12 cellular contexts compared by ENCODE assay signal in the genomic region with DNA sequence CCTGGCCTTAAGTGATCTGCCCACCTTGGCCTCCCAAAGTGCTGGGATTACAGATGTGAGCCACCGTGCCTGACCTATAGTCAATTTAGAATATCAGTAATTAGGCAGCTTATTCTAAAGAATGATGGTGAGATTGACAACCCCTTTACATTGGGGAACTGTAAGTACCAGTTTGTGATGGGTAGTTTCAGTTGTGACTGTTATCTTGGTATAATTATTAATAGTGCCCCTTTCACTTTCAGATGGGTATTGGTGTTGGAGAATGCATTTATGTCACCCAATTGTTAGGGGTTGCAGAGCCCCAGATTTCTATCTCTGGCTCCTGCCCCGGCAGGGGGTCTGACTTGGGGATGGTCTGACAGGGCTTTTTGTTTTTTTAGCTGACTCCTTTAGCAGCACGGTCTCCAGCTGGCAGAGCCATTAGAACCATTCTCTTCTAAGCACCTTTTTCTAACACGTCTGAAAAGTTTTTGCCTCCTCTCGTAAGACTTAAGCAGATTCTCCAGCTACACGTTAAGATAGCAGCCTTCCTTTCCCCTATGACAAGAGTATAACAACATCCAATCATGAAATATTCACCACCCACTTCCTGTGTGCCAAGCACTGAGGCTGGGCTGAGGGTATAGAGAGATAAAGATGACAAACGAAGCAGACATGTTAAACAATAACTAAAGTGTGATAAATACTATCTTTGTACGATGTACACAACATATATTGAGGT.
DNase-seq lines count a peak whose midpoint lies in the region; ATAC-seq and TF ChIP-seq lines count a peak whose summit lies in the region.
"Had no signal": no experiment of that assay in that cellular context is flagged by ENCODE, and none has a peak within 500 bp of the region (broad histone marks: within the 10 kb centered on the region; RNA-seq: fewer than 3 reads in every experiment).

No MANE protein-coding gene starts in this region.

- POLR2A ChIA-PET in WTC11 (lab: Charles Lee) = no interaction called here

- H3K4me1 Mint-ChIP-seq in WTC11 = peaks cover 34% of the 10 kb centered on the region
- no peaks in the 10 kb centered on the region for H3K4me1 Mint-ChIP-seq in CD14-positive monocyte

- CTCF ChIA-PET in WTC11 (lab: Charles Lee) = interaction anchor here (0.7 to 1.1 kb wide), 3 partner anchors 27 to 70 kb away, joined by 3 read pairs; no protein-coding TSS in a partner anchor

- intact Hi-C loops in CD14-positive monocyte (cut with micrococcal nuclease) = no loop called here

- no peaks in the 10 kb centered on the region for H3K36me3 Mint-ChIP-seq in WTC11
- peaks cover 22 to 26% of the 10 kb centered on the region in 2 donors for H3K36me3 Mint-ChIP-seq in CD14-positive monocyte

- DNase-seq in GM12865 (ENCODE audit: low read depth) (peak; percentile 16), WTC11 (ENCODE audit: low spot score) (peak; percentile 23), GM03348 (ENCODE audit: low spot score) (no peak), kidney glomerular epithelial cell (lab: John Stamatoyannopoulos, UW) (no peak), DMS53 treated with DMSO at 0.1 percent for 48 hours (lab: John Stamatoyannopoulos, UW; ENCODE audit: unreplicated experiment) (no peak), CD14-positive monocyte (ENCODE audit: low spot score) (no peak)
- DNase-seq: hippocampal formation, left ventricle myocardium superior, sigmoid colon, SW 1271 had no signal

- no peaks in the 10 kb centered on the region for H3K9me3 Mint-ChIP-seq in WTC11
- H3K9me3 Mint-ChIP-seq in CD14-positive monocyte = no peaks in the 10 kb centered on the region

- TF ChIP-seq CTCF in GM12865 (IDR thresholded peaks at IDR 0.05; ENCODE audit: insufficient read depth, low read depth, low read length, missing control alignments) = no peak
- no peak for TF ChIP-seq CTCF in WTC11 (IDR thresholded peaks at IDR 0.05)
- no peak for TF ChIP-seq CTCF in CD14-positive monocyte (IDR thresholded peaks at IDR 0.05)

- H3K27me3 Mint-ChIP-seq in WTC11 (ENCODE audit: low read depth) (no peaks in the 10 kb centered on the region), CD14-positive monocyte (ENCODE audit: low read depth in 3 of 3) (no peaks in the 10 kb centered on the region)

- H3K4me3 Mint-ChIP-seq in WTC11 = no peak overlapping the region
- H3K4me3 Mint-ChIP-seq in CD14-positive monocyte = no peak overlapping the region

- H3K27ac Mint-ChIP-seq in WTC11 (peak overlapping the region; percentile 2), CD14-positive monocyte (peak overlapping the region in 1 of 7 donors; percentile 10)

- H3K4me3 ChIP-seq in GM12865 (ENCODE audit: low read depth, low read length) = no peak overlapping the region
- H3K4me3 ChIP-seq: sigmoid colon had no signal

- ATAC-seq in GM19324 (IDR thresholded peaks at IDR 0.05; ENCODE audit: low FRiP score, unreplicated experiment) (peak; percentile 45), HG02943 (IDR thresholded peaks at IDR 0.05; ENCODE audit: low read depth, unreplicated experiment) (peak; percentile 85), WTC11 (peak; percentile 58)
- ATAC-seq: left ventricle myocardium superior had no signal

TF ChIP-seq in WTC11, 78 proteins besides CTCF, POLR2A, EP300 and RAD21:
- TF ChIP-seq, protein P1, sequence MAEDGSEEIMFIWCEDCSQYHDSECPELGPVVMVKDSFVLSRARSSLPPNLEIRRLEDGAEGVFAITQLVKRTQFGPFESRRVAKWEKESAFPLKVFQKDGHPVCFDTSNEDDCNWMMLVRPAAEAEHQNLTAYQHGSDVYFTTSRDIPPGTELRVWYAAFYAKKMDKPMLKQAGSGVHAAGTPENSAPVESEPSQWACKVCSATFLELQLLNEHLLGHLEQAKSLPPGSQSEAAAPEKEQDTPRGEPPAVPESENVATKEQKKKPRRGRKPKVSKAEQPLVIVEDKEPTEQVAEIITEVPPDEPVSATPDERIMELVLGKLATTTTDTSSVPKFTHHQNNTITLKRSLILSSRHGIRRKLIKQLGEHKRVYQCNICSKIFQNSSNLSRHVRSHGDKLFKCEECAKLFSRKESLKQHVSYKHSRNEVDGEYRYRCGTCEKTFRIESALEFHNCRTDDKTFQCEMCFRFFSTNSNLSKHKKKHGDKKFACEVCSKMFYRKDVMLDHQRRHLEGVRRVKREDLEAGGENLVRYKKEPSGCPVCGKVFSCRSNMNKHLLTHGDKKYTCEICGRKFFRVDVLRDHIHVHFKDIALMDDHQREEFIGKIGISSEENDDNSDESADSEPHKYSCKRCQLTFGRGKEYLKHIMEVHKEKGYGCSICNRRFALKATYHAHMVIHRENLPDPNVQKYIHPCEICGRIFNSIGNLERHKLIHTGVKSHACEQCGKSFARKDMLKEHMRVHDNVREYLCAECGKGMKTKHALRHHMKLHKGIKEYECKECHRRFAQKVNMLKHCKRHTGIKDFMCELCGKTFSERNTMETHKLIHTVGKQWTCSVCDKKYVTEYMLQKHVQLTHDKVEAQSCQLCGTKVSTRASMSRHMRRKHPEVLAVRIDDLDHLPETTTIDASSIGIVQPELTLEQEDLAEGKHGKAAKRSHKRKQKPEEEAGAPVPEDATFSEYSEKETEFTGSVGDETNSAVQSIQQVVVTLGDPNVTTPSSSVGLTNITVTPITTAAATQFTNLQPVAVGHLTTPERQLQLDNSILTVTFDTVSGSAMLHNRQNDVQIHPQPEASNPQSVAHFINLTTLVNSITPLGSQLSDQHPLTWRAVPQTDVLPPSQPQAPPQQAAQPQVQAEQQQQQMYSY (CRISPR knock-in tag; IDR thresholded peaks at IDR 0.05) = no peak
- TF ChIP-seq NR1H2 (CRISPR knock-in tag; IDR thresholded peaks at IDR 0.05) (no peak), TEAD4 (CRISPR knock-in tag; IDR thresholded peaks at IDR 0.05) (no peak), ZNF219 (CRISPR knock-in tag; IDR thresholded peaks at IDR 0.05; ENCODE audit: borderline replicate concordance) (no peak)
- TF ChIP-seq, protein P2, sequence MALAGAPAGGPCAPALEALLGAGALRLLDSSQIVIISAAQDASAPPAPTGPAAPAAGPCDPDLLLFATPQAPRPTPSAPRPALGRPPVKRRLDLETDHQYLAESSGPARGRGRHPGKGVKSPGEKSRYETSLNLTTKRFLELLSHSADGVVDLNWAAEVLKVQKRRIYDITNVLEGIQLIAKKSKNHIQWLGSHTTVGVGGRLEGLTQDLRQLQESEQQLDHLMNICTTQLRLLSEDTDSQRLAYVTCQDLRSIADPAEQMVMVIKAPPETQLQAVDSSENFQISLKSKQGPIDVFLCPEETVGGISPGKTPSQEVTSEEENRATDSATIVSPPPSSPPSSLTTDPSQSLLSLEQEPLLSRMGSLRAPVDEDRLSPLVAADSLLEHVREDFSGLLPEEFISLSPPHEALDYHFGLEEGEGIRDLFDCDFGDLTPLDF (CRISPR knock-in tag; IDR thresholded peaks at IDR 0.05) = no peak
- TF ChIP-seq, protein P3, sequence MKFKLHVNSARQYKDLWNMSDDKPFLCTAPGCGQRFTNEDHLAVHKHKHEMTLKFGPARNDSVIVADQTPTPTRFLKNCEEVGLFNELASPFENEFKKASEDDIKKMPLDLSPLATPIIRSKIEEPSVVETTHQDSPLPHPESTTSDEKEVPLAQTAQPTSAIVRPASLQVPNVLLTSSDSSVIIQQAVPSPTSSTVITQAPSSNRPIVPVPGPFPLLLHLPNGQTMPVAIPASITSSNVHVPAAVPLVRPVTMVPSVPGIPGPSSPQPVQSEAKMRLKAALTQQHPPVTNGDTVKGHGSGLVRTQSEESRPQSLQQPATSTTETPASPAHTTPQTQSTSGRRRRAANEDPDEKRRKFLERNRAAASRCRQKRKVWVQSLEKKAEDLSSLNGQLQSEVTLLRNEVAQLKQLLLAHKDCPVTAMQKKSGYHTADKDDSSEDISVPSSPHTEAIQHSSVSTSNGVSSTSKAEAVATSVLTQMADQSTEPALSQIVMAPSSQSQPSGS (CRISPR knock-in tag; IDR thresholded peaks at IDR 0.05; ENCODE audit: borderline replicate concordance, low read depth) = no peak

Comparison
In these comparisons a context has a peak if more than half of its experiments do, and no peak if none do; other contexts are left out.
1. DNase-seq: peak in GM12865 (single experiment) and WTC11 (single experiment); none in GM03348 (single experiment), kidney glomerular epithelial cell (single experiment), DMS53 treated with DMSO at 0.1 percent for 48 hours (single experiment) and CD14-positive monocyte (single experiment).
2. Peak in every context shown above with its lines, with median percentiles within 50 percentile points of each other: ATAC-seq.